Comparison of ENCODE assay signal across 12 cellular contexts in the genomic region with DNA sequence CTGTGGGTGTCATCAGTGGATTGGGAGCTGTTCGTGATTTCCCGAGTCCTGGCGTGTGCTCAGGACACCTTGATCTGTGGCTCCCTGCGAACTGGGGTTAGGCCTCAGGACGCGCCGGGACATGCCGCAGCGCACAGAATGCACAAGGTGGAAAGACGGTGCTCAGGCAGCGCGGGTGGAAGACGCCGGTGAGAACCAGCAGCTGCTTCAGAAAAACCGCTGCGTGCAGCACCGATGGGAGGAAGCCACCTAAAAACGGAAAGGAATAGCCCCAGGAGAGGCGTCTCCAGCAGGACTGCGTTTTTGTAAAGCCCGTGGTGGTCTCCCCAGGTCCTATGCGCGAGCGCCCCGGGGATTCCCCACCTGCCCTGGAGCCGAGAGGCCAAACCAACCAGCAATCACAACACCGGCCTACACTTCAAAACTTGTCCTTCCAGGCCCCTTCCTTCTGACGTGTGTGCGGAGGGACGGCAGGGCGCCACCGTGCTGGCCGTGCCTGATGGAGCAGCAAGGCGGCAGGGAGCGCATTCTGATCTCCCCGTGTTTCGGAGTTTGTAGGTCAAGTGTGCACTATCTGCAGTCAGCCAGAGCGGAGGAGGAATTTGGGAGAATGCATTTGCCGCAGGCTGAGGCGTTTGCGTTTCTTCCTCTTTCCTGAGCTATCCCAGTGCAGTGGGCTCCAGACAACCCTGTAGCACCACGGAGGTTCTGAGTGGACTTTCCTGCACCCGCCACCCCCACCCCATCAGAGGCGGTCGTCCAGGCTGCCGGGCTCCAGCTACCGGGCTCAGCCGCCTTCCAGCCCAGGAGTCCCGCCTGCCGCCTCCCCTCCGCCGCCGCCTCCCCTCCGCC. TPM values are rescaled to one million over a fixed set of nuclear protein-coding genes. Genes with fewer than 3 reads are reported as not detected.
DNase-seq lines count a peak whose midpoint lies in the region; ATAC-seq and TF ChIP-seq lines count a peak whose summit lies in the region.
"Had no signal": no experiment of that assay in that cellular context is flagged by ENCODE, and none has a peak within 500 bp of the region (broad histone marks: within the 10 kb centered on the region; RNA-seq: fewer than 3 reads in every experiment).

No MANE protein-coding gene starts in this region.

- no peak overlapping the region for H3K27ac ChIP-seq in upper lobe of right lung

- H3K4me1 ChIP-seq in upper lobe of right lung: no peaks in the 10 kb centered on the region

- no peaks in the 10 kb centered on the region for H3K9me3 Mint-ChIP-seq in activated naive CD8-positive, alpha-beta T cell (ENCODE audit: low read depth)
- no peaks in the 10 kb centered on the region for H3K9me3 Mint-ChIP-seq in activated naive CD8-positive, alpha-beta T cell treated with anti-CD3 and anti-CD28 coated beads, Interleukin-2, amount 50 U/mL, for 24 hours
- no peaks in the 10 kb centered on the region for H3K9me3 Mint-ChIP-seq in mesothelial cell of epicardium

- TF ChIP-seq CTCF in epithelial cell of proximal tubule (conservative IDR thresholded peaks at IDR 0.05; ENCODE audit: low read depth, low read length) (no peak), mesothelial cell of epicardium (IDR thresholded peaks at IDR 0.05; ENCODE audit: unreplicated experiment) (no peak), upper lobe of right lung (IDR thresholded peaks at IDR 0.05) (no peak)

- peaks cover 3% of the 10 kb centered on the region for H3K36me3 Mint-ChIP-seq in activated naive CD8-positive, alpha-beta T cell
- H3K36me3 Mint-ChIP-seq in activated naive CD8-positive, alpha-beta T cell treated with anti-CD3 and anti-CD28 coated beads, Interleukin-2, amount 50 U/mL, for 24 hours (ENCODE audit: low read depth): peaks cover 4% of the 10 kb centered on the region
- no peaks in the 10 kb centered on the region for H3K36me3 Mint-ChIP-seq in mesothelial cell of epicardium

- ATAC-seq in activated naive CD8-positive, alpha-beta T cell treated with anti-CD3 and anti-CD28 coated beads, Interleukin-2, amount 50 U/mL, for 24 hours: no peak
- ATAC-seq in upper lobe of right lung: peak; percentile 41
- ATAC-seq in GM19397 (IDR thresholded peaks at IDR 0.05; ENCODE audit: unreplicated experiment): no peak

- no peak for DNase-seq in activated naive CD8-positive, alpha-beta T cell treated with anti-CD3 and anti-CD28 coated beads, Interleukin-2, amount 50 U/mL, for 24 hours
- DNase-seq in epithelial cell of proximal tubule (ENCODE audit: low read depth): no peak
- peak in 1 of 2 experiments; percentile 41 for DNase-seq in mesothelial cell of epicardium (ENCODE audit: low spot score in 2 of 2, unreplicated experiment in 2 of 2)
- peak; percentile 66 for DNase-seq in upper lobe of right lung
- no peak for DNase-seq in OCI-M2 (lab: John Stamatoyannopoulos, UW; ENCODE audit: unreplicated experiment)
- DNase-seq in Ammon's horn (ENCODE audit: low spot score): no peak
- DNase-seq: HFFc6; KG1; stimulated activated naive CD4-positive, alpha-beta T cell treated with Interleukin-2 at 50 U/mL for 16 hours had no signal

- H3K4me1 Mint-ChIP-seq in activated naive CD8-positive, alpha-beta T cell (ENCODE audit: low read depth): no peaks in the 10 kb centered on the region
- H3K4me1 Mint-ChIP-seq in activated naive CD8-positive, alpha-beta T cell treated with anti-CD3 and anti-CD28 coated beads, Interleukin-2, amount 50 U/mL, for 24 hours: no peaks in the 10 kb centered on the region
- peaks cover 13% of the 10 kb centered on the region for H3K4me1 Mint-ChIP-seq in mesothelial cell of epicardium

- peak overlapping the region; percentile 31 for H3K4me3 ChIP-seq in epithelial cell of proximal tubule (ENCODE audit: low read depth, low read length)
- H3K4me3 ChIP-seq in upper lobe of right lung: no peak overlapping the region

- no peak overlapping the region for H3K27ac Mint-ChIP-seq in activated naive CD8-positive, alpha-beta T cell
- H3K27ac Mint-ChIP-seq in activated naive CD8-positive, alpha-beta T cell treated with anti-CD3 and anti-CD28 coated beads, Interleukin-2, amount 50 U/mL, for 24 hours: no peak overlapping the region
- peak overlapping the region; percentile 93 for H3K27ac Mint-ChIP-seq in mesothelial cell of epicardium
- H3K27ac Mint-ChIP-seq: HFFc6 had no signal

- no peaks in the 10 kb centered on the region for H3K27me3 ChIP-seq in upper lobe of right lung

- no peaks in the 10 kb centered on the region for H3K36me3 ChIP-seq in upper lobe of right lung

- H3K9me3 ChIP-seq in upper lobe of right lung: no peaks in the 10 kb centered on the region

- no peaks in the 10 kb centered on the region for H3K27me3 Mint-ChIP-seq in activated naive CD8-positive, alpha-beta T cell
- no peaks in the 10 kb centered on the region for H3K27me3 Mint-ChIP-seq in activated naive CD8-positive, alpha-beta T cell treated with anti-CD3 and anti-CD28 coated beads, Interleukin-2, amount 50 U/mL, for 24 hours
- H3K27me3 Mint-ChIP-seq in mesothelial cell of epicardium (ENCODE audit: low read depth): no peaks in the 10 kb centered on the region

- H3K4me3 Mint-ChIP-seq in activated naive CD8-positive, alpha-beta T cell: peak overlapping the region; percentile 81
- H3K4me3 Mint-ChIP-seq in activated naive CD8-positive, alpha-beta T cell treated with anti-CD3 and anti-CD28 coated beads, Interleukin-2, amount 50 U/mL, for 24 hours: no peak overlapping the region
- H3K4me3 Mint-ChIP-seq in mesothelial cell of epicardium: peak overlapping the region; percentile 78
- H3K4me3 Mint-ChIP-seq: HFFc6 had no signal

- intact Hi-C loops in upper lobe of right lung (cut with DNase I): no loop called here

RNA-seq across cellular contexts. Expression of gene RTP5, which starts 32.2 kb away (rescaled TPM):
- not detected in 2 replicates for total RNA-seq in epithelial cell of proximal tubule
- total RNA-seq in mesothelial cell of epicardium: not detected in 3 replicates
- total RNA-seq in upper lobe of right lung: not detected
- total RNA-seq: HFFc6, pulmonary artery endothelial cell had no signal

RNA-seq across cellular contexts. Expression of gene PDCD1, which starts 43.0 kb away (rescaled TPM):
- total RNA-seq in epithelial cell of proximal tubule (0.29 and 0.92 TPM in 2 replicates), mesothelial cell of epicardium (not detected in 3 replicates), upper lobe of right lung (1.8 TPM)
- total RNA-seq: HFFc6, pulmonary artery endothelial cell had no signal
